In genomic region chr16:81128726-81129524, GRCh38 we compare ENCODE assay signal across 29 cellular contexts. TPM values are rescaled to one million over a fixed set of nuclear protein-coding genes. Genes with fewer than 3 reads are reported as not detected.
"Had no signal": no experiment of that assay in that cellular context is flagged by ENCODE, and none has a peak within 500 bp of the region (broad histone marks: within the 10 kb centered on the region; RNA-seq: fewer than 3 reads in every experiment).

No MANE protein-coding gene starts in this region.

- H3K4me1 ChIP-seq: body of pancreas, colonic mucosa, esophagus squamous epithelium, gastroesophageal sphincter, heart right ventricle had no signal

- H3K27ac ChIP-seq: body of pancreas, colonic mucosa, epithelial cell of prostate, esophagus squamous epithelium, gastroesophageal sphincter, heart right ventricle, WERI-Rb-1 had no signal

- H3K4me3 ChIP-seq: body of pancreas, colonic mucosa, esophagus squamous epithelium, gastroesophageal sphincter, heart right ventricle had no signal

- H3K27me3 ChIP-seq: body of pancreas, colonic mucosa, esophagus squamous epithelium, gastroesophageal sphincter, heart right ventricle had no signal

- ATAC-seq: activated CD4-positive, CD25-positive, alpha-beta regulatory T cell treated with anti-CD3 and anti-CD28 coated beads, Interleukin-2, amount 50 U/mL, for 24 hours; activated CD8-positive, alpha-beta T cell treated with anti-CD3 and anti-CD28 coated beads for 36 hours; activated T-cell treated with anti-CD3 and anti-CD28 coated beads, Interleukin-2, amount 50 U/mL, for 4 hours; activated T-helper 17 cell treated with anti-CD3 and anti-CD28 coated beads, Interleukin-2, amount 50 U/mL, for 72 hours; body of pancreas; gastroesophageal sphincter; heart right ventricle; T-helper 17 cell had no signal

- H3K36me3 ChIP-seq: colonic mucosa, esophagus squamous epithelium, gastroesophageal sphincter, WERI-Rb-1 had no signal

- H3K9me3 ChIP-seq: body of pancreas, colonic mucosa, esophagus squamous epithelium, gastroesophageal sphincter, heart right ventricle had no signal

- DNase-seq: activated B cell treated with CpG ODN at 0.5 μM for 24 hours; activated CD4-positive, alpha-beta T cell treated with anti-CD3 and anti-CD28 coated beads for 48 hours; activated CD4-positive, alpha-beta T cell treated with anti-CD3 and anti-CD28 coated beads, Interleukin-2, amount 50 U/mL, for 1 hour; activated CD4-positive, alpha-beta T cell treated with anti-CD3 and anti-CD28 coated beads, Interleukin-2, amount 50 U/mL, for 48 hours; activated CD8-positive, alpha-beta memory T cell treated with anti-CD3 and anti-CD28 coated beads for 24 hours; activated CD8-positive, alpha-beta T cell treated with anti-CD3 and anti-CD28 coated beads for 36 hours; activated effector memory CD4-positive, alpha-beta T cell treated with Interleukin-2 at 50 U/mL for 16 hours; activated gamma-delta T cell treated with Interleukin-2 at 50 U/mL for 16 hours; activated naive CD4-positive, alpha-beta T cell treated with anti-CD3 and anti-CD28 coated beads, Interleukin-2, amount 50 U/mL, for 16 hours; activated naive CD4-positive, alpha-beta T cell treated with Interleukin-2 at 50 U/mL for 16 hours; activated T-cell treated with anti-CD3 and anti-CD28 coated beads, Interleukin-2, amount 50 U/mL, for 4 hours; amniotic stem cell; anterior cingulate cortex; body of pancreas; caudate nucleus; colonic mucosa; effector CD8-positive, alpha-beta T cell; esophagus squamous epithelium; foreskin melanocyte; heart right ventricle; T-helper 17 cell; T1000; WERI-Rb-1 had no signal

RNA-seq across cellular contexts. Expression of gene C16orf46, which starts 51.9 kb away (rescaled TPM):
- total RNA-seq: endothelial cell of umbilical vein, fibroblast of lung had no signal
